14 cellular contexts compared by ENCODE assay signal in genomic region chr1:230834292-230834691, GRCh38.
"Had no signal": no experiment of that assay in that cellular context is flagged by ENCODE, and none has a peak within 500 bp of the region (broad histone marks: within the 10 kb centered on the region; RNA-seq: fewer than 3 reads in every experiment).

No MANE protein-coding gene starts in this region.

- H3K4me1 Mint-ChIP-seq: activated CD4-positive, alpha-beta T cell treated with anti-CD3 and anti-CD28 coated beads, Interleukin-2, amount 10 ng/mL, durations not matched to agents 24 days and 14 days; stimulated activated naive B cell treated with anti-CD40 and anti-IgM and Interleukin-4, amounts not matched to agents 10 μg/mL and 1 μg/mL and 100 μg/mL, for 72 hours had no signal

- H3K27ac ChIP-seq: cardiac muscle cell, lower lobe of right lung, spleen had no signal

- H3K4me3 ChIP-seq: cardiac muscle cell, lower lobe of right lung, spleen had no signal

- H3K4me1 ChIP-seq: lower lobe of right lung, spleen had no signal

- H3K27ac Mint-ChIP-seq: activated CD4-positive, alpha-beta T cell treated with anti-CD3 and anti-CD28 coated beads, Interleukin-2, amount 10 ng/mL, durations not matched to agents 24 days and 14 days; activated CD8-positive, alpha-beta T cell treated with anti-CD3 and anti-CD28 coated beads for 36 hours; activated naive CD4-positive, alpha-beta T cell treated with anti-CD3 and anti-CD28 coated beads, Interleukin-2, amount 50 U/mL, for 72 hours; activated T-cell treated with anti-CD3 and anti-CD28 coated beads, Interleukin-2, amount 50 U/mL, for 72 hours; stimulated activated naive B cell treated with anti-CD40 and anti-IgM and Interleukin-4, amounts not matched to agents 10 μg/mL and 1 μg/mL and 100 μg/mL, for 72 hours had no signal

- ATAC-seq: activated CD8-positive, alpha-beta T cell treated with anti-CD3 and anti-CD28 coated beads for 36 hours; activated naive CD4-positive, alpha-beta T cell treated with anti-CD3 and anti-CD28 coated beads, Interleukin-2, amount 50 U/mL, for 72 hours; activated T-cell treated with anti-CD3 and anti-CD28 coated beads, Interleukin-2, amount 50 U/mL, for 72 hours; stimulated activated naive B cell treated with anti-CD40 and anti-IgM and Interleukin-4, amounts not matched to agents 10 μg/mL and 1 μg/mL and 100 μg/mL, for 72 hours had no signal

- H3K9me3 Mint-ChIP-seq: activated CD4-positive, alpha-beta T cell treated with anti-CD3 and anti-CD28 coated beads, Interleukin-2, amount 10 ng/mL, durations not matched to agents 24 days and 14 days had no signal

- H3K4me3 Mint-ChIP-seq: activated CD4-positive, alpha-beta T cell treated with anti-CD3 and anti-CD28 coated beads, Interleukin-2, amount 10 ng/mL, durations not matched to agents 24 days and 14 days; activated CD8-positive, alpha-beta T cell treated with anti-CD3 and anti-CD28 coated beads for 36 hours; activated T-cell treated with anti-CD3 and anti-CD28 coated beads, Interleukin-2, amount 50 U/mL, for 72 hours; mesothelial cell of epicardium; nephron; stimulated activated naive B cell treated with anti-CD40 and anti-IgM and Interleukin-4, amounts not matched to agents 10 μg/mL and 1 μg/mL and 100 μg/mL, for 72 hours had no signal

- DNase-seq: activated CD4-positive, alpha-beta T cell treated with anti-CD3 and anti-CD28 coated beads, Interleukin-2, amount 10 ng/mL, durations not matched to agents 24 days and 14 days; activated CD8-positive, alpha-beta T cell treated with anti-CD3 and anti-CD28 coated beads for 36 hours; activated gamma-delta T cell treated with Interleukin-2 at 50 U/mL for 16 hours; activated T-cell treated with anti-CD3 and anti-CD28 coated beads, Interleukin-2, amount 50 U/mL, for 72 hours; erythroblast; lower lobe of right lung; spleen; stimulated activated CD4-positive, alpha-beta T cell treated with anti-CD3 and anti-CD28 coated beads, Interleukin-4, amount 100 ng/mL, for 4 hours; stimulated activated naive B cell treated with anti-CD40 and anti-IgM and Interleukin-4, amounts not matched to agents 10 μg/mL and 1 μg/mL and 100 μg/mL, for 72 hours; T1000 had no signal

- H3K27me3 ChIP-seq: cardiac muscle cell, spleen had no signal
